ENCODE assay signal across 8 cellular contexts in the genomic region with DNA sequence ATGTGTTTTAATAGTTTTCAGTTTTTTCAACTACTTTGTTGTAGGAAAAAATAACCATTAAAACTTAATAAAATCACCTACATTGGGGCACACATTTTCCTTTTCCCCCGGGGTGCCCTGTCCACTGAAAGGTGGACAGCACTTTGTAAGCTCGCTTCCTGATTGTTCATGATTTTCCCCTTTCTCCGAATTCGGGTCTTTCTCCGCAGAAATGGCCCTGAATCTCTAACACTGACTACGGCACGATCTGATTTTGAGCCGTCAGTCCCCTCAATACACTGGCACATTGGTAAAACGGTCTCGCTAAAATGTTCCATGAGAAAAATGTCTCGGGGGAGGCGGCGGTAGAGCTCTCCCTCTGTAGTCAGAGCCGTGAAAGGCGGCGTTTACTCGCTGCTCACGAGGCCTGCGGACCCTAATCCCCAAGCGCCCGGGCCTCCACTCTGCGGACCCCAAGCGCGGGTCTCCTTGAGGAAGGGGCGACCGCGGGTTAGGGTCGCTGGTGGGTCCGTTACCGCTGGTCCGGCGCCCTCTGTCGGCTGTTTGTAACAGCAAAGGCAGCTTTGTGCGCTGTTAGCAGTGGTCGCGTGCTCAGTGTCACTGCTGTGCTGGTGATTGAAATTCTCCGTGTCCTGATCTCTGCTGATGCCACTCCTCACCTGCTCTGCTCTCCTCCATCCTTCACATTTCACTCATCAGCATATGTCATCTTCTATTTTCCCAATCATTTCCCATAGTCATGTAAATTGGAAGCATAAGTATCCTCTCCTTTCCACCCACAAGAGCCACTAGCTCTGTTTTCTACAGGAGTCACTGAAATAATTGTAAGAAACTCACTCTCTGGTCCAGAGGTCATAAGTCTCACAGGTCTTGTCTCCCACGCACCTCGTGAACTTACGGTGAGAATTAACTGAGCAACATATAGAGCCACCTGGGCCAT. TPM values are rescaled to one million over a fixed set of nuclear protein-coding genes. Genes with fewer than 3 reads are reported as not detected.
DNase-seq lines count a peak whose midpoint lies in the region; ATAC-seq and TF ChIP-seq lines count a peak whose summit lies in the region.

No MANE protein-coding gene starts in this region.

- H3K4me1 ChIP-seq in Peyer's patch (peaks cover 0 to 5% (median 0%) of the 10 kb centered on the region in 4 donors), psoas muscle (no peaks in the 10 kb centered on the region), aorta (ENCODE audit: control insufficient read depth in 1 of 2, insufficient read depth in 2 of 2, low read length in 2 of 2) (no peaks in the 10 kb centered on the region)

- H3K27me3 Mint-ChIP-seq in activated naive CD4-positive, alpha-beta T cell treated with anti-CD3 and anti-CD28 coated beads, Interleukin-2, amount 10 ng/mL, durations not matched to agents 7 days and 5 days, result peaks cover 60% of the 10 kb centered on the region

- ATAC-seq in HG02884 (IDR thresholded peaks at IDR 0.05; ENCODE audit: unreplicated experiment) (peak; percentile 73), left cardiac atrium (peak; percentile 65 to 72), psoas muscle (peak; percentile 46 to 88 (median 70)), aorta (ENCODE audit: low FRiP score) (peak; percentile 82)

- peaks cover 5% of the 10 kb centered on the region for H3K4me1 Mint-ChIP-seq in activated naive CD4-positive, alpha-beta T cell treated with anti-CD3 and anti-CD28 coated beads, Interleukin-2, amount 10 ng/mL, durations not matched to agents 7 days and 5 days

- H3K36me3 ChIP-seq in Peyer's patch (no peaks in the 10 kb centered on the region), psoas muscle (ENCODE audit: insufficient read depth in 1 of 2, low read depth in 1 of 2) (no peaks in the 10 kb centered on the region), aorta (ENCODE audit: control insufficient read depth in 1 of 2, insufficient read depth in 2 of 2, low read length in 1 of 2) (no peaks in the 10 kb centered on the region)

- CTCF ChIA-PET in activated naive CD4-positive, alpha-beta T cell treated with anti-CD3 and anti-CD28 coated beads, Interleukin-2, amount 10 ng/mL, durations not matched to agents 7 days and 5 days (lab: Charles Lee), result interaction anchor here (0.7 to 4.5 kb wide), 27 partner anchors 8 to 213 kb away, joined by 3 to 60 read pairs (median 5); partner anchors contain the start of gene KLHL9

- H3K27me3 ChIP-seq in Peyer's patch (no peaks in the 10 kb centered on the region), psoas muscle (ENCODE audit: insufficient read depth in 3 of 3, low read length in 2 of 3) (peaks cover 0 to 11% (median 0%) of the 10 kb centered on the region in 3 donors), aorta (ENCODE audit: control insufficient read depth in 1 of 2, insufficient read depth in 2 of 2, low read length in 1 of 2) (peaks cover 0 to 6% of the 10 kb centered on the region in 2 donors)

- no peak overlapping the region for H3K27ac Mint-ChIP-seq in activated naive CD4-positive, alpha-beta T cell treated with anti-CD3 and anti-CD28 coated beads, Interleukin-2, amount 10 ng/mL, durations not matched to agents 7 days and 5 days

- H3K9me3 ChIP-seq in Peyer's patch, result no peaks in the 10 kb centered on the region
- H3K9me3 ChIP-seq in psoas muscle, result no peaks in the 10 kb centered on the region
- peaks cover 1% of the 10 kb centered on the region for H3K9me3 ChIP-seq in aorta (ENCODE audit: control insufficient read depth, low read length)

- H3K4me3 ChIP-seq in Peyer's patch, result peak overlapping the region; percentile 13 to 56 (median 44)
- H3K4me3 ChIP-seq in psoas muscle, result peak overlapping the region; percentile 71
- H3K4me3 ChIP-seq in aorta (ENCODE audit: low read length in 2 of 2), result peak overlapping the region in 1 of 2 donors; percentile 37

- H3K4me3 Mint-ChIP-seq in activated naive CD4-positive, alpha-beta T cell treated with anti-CD3 and anti-CD28 coated beads, Interleukin-2, amount 10 ng/mL, durations not matched to agents 7 days and 5 days, result peak overlapping the region; percentile 37

- intact Hi-C loops in left cardiac atrium (cut with DNase I) (loop anchor here (2.0 to 10.0 kb wide), 2 partner anchors 61 to 69 kb away; partner anchors contain the start of gene KLHL9 (in 1 of the 2)), psoas muscle (cut with DNase I) (loop anchor here (5.0 kb wide), 1 partner anchor 69 kb away; no protein-coding TSS in a partner anchor), aorta (cut with DNase I) (loop anchor here (2.0 to 5.0 kb wide), 2 partner anchors 64 to 77 kb away; no protein-coding TSS in a partner anchor)

- DNase-seq in NCI-H2081 (lab: John Stamatoyannopoulos, UW) (peak; percentile 41 to 64), NCI-H2081 treated with DMSO at 0.1 percent for 48 hours (lab: John Stamatoyannopoulos, UW) (no peak), Peyer's patch (peak; percentile 53 to 76 (median 60)), left cardiac atrium (peak; percentile 61), psoas muscle (peak; percentile 39 to 66), aorta (peak; percentile 52 to 81)
- peak; percentile 72 for DNase-seq in activated naive CD4-positive, alpha-beta T cell treated with anti-CD3 and anti-CD28 coated beads, Interleukin-2, amount 10 ng/mL, durations not matched to agents 7 days and 5 days

- no peak for TF ChIP-seq POLR2A in Peyer's patch (IDR thresholded peaks at IDR 0.05)

- no peaks in the 10 kb centered on the region for H3K9me3 Mint-ChIP-seq in activated naive CD4-positive, alpha-beta T cell treated with anti-CD3 and anti-CD28 coated beads, Interleukin-2, amount 10 ng/mL, durations not matched to agents 7 days and 5 days

- no peaks in the 10 kb centered on the region for H3K36me3 Mint-ChIP-seq in activated naive CD4-positive, alpha-beta T cell treated with anti-CD3 and anti-CD28 coated beads, Interleukin-2, amount 10 ng/mL, durations not matched to agents 7 days and 5 days

- WGBS in psoas muscle, 3 donors, result 7% methylated on average over 40 of the region's 40 CpGs
- 9% methylated on average over 40 of the region's 40 CpGs for WGBS in aorta, 2 donors

- H3K27ac ChIP-seq in Peyer's patch (no peak overlapping the region), psoas muscle (no peak overlapping the region), aorta (ENCODE audit: low read depth in 1 of 2, low read length in 2 of 2) (no peak overlapping the region)

- TF ChIP-seq CTCF in Peyer's patch (IDR thresholded peaks at IDR 0.05) (peak; percentile 10 to 77 (median 58)), psoas muscle (IDR thresholded peaks at IDR 0.05) (peak; percentile 82)

RNA-seq across cellular contexts. Expression of gene IFNA2, which starts 10.8 kb away (rescaled TPM):
- total RNA-seq in Peyer's patch (not detected), left cardiac atrium (not detected), psoas muscle (not detected), aorta (not detected)
- polyA plus RNA-seq in psoas muscle (not detected), aorta (not detected)

RNA-seq across cellular contexts. Expression of gene IFNA8, which starts 12.9 kb away (rescaled TPM):
- total RNA-seq in Peyer's patch, result not detected
- not detected for total RNA-seq in left cardiac atrium
- not detected for total RNA-seq in psoas muscle
- polyA plus RNA-seq in psoas muscle, result not detected
- total RNA-seq in aorta, result not detected
- polyA plus RNA-seq in aorta, result not detected

RNA-seq across cellular contexts. Expression of gene IFNA13, which starts 28.2 kb away (rescaled TPM):
- total RNA-seq in Peyer's patch (not detected), left cardiac atrium (not detected), psoas muscle (not detected), aorta (not detected)
- polyA plus RNA-seq in psoas muscle (not detected), aorta (not detected)

RNA-seq across cellular contexts. Expression of gene IFNA1, which starts 44.2 kb away (rescaled TPM):
- total RNA-seq in Peyer's patch, result not detected
- not detected for total RNA-seq in left cardiac atrium
- not detected for total RNA-seq in psoas muscle
- not detected for polyA plus RNA-seq in psoas muscle
- total RNA-seq in aorta, result not detected
- polyA plus RNA-seq in aorta, result not detected

RNA-seq across cellular contexts. Expression of gene IFNA6, which starts 45.4 kb away (rescaled TPM):
- total RNA-seq in Peyer's patch (not detected), left cardiac atrium (not detected), psoas muscle (not detected), aorta (not detected)
- polyA plus RNA-seq in psoas muscle (not detected), aorta (not detected)
